Comparison of ENCODE assay signal across 16 cellular contexts in the genomic region with DNA sequence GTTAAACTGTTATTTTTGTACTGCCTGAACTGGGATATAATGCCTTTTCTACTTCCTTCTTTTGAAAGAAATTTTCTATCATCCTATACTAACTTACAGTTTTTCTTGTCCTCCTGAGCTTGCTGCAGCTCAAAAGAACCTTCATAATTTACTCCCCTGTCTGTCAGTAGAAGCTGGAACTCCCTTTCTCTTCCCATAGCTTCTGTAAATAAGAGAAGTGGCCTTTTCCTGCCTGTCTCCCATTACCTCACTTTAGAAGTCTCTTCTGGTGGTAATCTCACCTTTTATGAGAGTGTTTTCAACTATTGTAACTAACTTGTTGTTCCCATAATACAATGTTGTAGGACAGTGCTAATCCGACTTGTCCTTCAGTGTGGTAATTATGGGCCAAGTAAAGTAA.
DNase-seq lines count a peak whose midpoint lies in the region; ATAC-seq and TF ChIP-seq lines count a peak whose summit lies in the region.
"Had no signal": no experiment of that assay in that cellular context is flagged by ENCODE, and none has a peak within 500 bp of the region (broad histone marks: within the 10 kb centered on the region; RNA-seq: fewer than 3 reads in every experiment).

No MANE protein-coding gene starts in this region.

- CTCF ChIA-PET in HEK293T (lab: Yijun Ruan, JAX) (no interaction called here), Panc1 (lab: Charles Lee) (no interaction called here)

- no TSS peak for BruUV-seq in Panc1 (replicated peaks; lab: Mats Ljungman, UMichigan)

- H3K4me3 ChIP-seq in Panc1 (ENCODE audit: low read depth in 2 of 2, low read length in 2 of 2) (no peak overlapping the region), esophagus muscularis mucosa (no peak overlapping the region), right atrium auricular region (no peak overlapping the region)

- intact Hi-C loops in Panc1 (cut with micrococcal nuclease; ENCODE audit: unreplicated experiment) (loop anchor here (10.0 kb wide), 1 partner anchor 148 kb away; no protein-coding TSS in a partner anchor), esophagus muscularis mucosa (cut with DNase I) (no loop called here)

- DNase-seq in HEK293T (ENCODE audit: extremely low spot score): no peak
- DNase-seq in NCI-H345 treated with DMSO at 0.1 percent for 48 hours (lab: John Stamatoyannopoulos, UW; ENCODE audit: unreplicated experiment): peak; percentile 7
- DNase-seq in Panc1 (ENCODE audit: low read depth, low spot score): no peak
- no peak for DNase-seq in esophagus muscularis mucosa (ENCODE audit: extremely low spot score)
- DNase-seq in right atrium auricular region (ENCODE audit: low spot score): no peak
- DNase-seq in 8988T: no peak
- DNase-seq in NCI-H1694 (lab: John Stamatoyannopoulos, UW): no peak
- DNase-seq: BE2C; CD4-positive, alpha-beta T cell; DMS79 treated with DMSO at 0.1 percent for 48 hours; H9; NCI-H1436; NCI-H524; NK-92 treated with Interleukin-12 subunit alpha and Interleukin-12 subunit beta, amount 100 ng/mL, for 24 hours; RPMI8226; T-helper 17 cell had no signal

- no peak for TF ChIP-seq POLR2A in esophagus muscularis mucosa (IDR thresholded peaks at IDR 0.05; ENCODE audit: low read depth)

- POLR2A ChIA-PET in HEK293T (lab: Yijun Ruan, JAX): no interaction called here
- POLR2A ChIA-PET in Panc1 (lab: Charles Lee): no interaction called here

- no peak for TF ChIP-seq EP300 in esophagus muscularis mucosa (IDR thresholded peaks at IDR 0.05)

- no peaks in the 10 kb centered on the region for H3K9me3 ChIP-seq in Panc1 (ENCODE audit: control insufficient read depth, insufficient read depth, low read depth, low read length)
- no peaks in the 10 kb centered on the region for H3K9me3 ChIP-seq in esophagus muscularis mucosa
- H3K9me3 ChIP-seq in right atrium auricular region: no peaks in the 10 kb centered on the region
- H3K9me3 ChIP-seq: BE2C had no signal

- no peaks in the 10 kb centered on the region for H3K36me3 ChIP-seq in Panc1 (ENCODE audit: control insufficient read depth, insufficient read depth, low read length)
- no peaks in the 10 kb centered on the region for H3K36me3 ChIP-seq in esophagus muscularis mucosa
- H3K36me3 ChIP-seq in right atrium auricular region: no peaks in the 10 kb centered on the region
- H3K36me3 ChIP-seq: BE2C had no signal

- ATAC-seq in Panc1: no peak
- ATAC-seq: T-helper 17 cell had no signal

- TF ChIP-seq CTCF in Panc1 (IDR thresholded peaks at IDR 0.05): no peak
- no peak for TF ChIP-seq CTCF in esophagus muscularis mucosa (IDR thresholded peaks at IDR 0.05)
- TF ChIP-seq CTCF in right atrium auricular region (IDR thresholded peaks at IDR 0.05): no peak

- peak overlapping the region; percentile 82; the same call in 1 of the 2 replicates for H3K27ac ChIP-seq in Panc1 (ENCODE audit: low read length)
- H3K27ac ChIP-seq in esophagus muscularis mucosa (replicated peaks in 1 of 4): no peak overlapping the region
- H3K27ac ChIP-seq in right atrium auricular region: no peak overlapping the region

- H3K4me1 ChIP-seq in Panc1 (ENCODE audit: control insufficient read depth, insufficient read depth, low read length): peaks cover 28% of the 10 kb centered on the region
- H3K4me1 ChIP-seq in esophagus muscularis mucosa: peaks cover 5 to 32% (median 27%) of the 10 kb centered on the region in 4 donors
- H3K4me1 ChIP-seq in right atrium auricular region: no peaks in the 10 kb centered on the region

- 100% methylated on average over 1 of the region's 1 CpG for WGBS in esophagus muscularis mucosa

- in situ Hi-C loops in Panc1 (cut with HindIII; ENCODE audit: low pct_unique_long_range_greater_than_20kb, low sequenced_read_pairs): no loop called here

- H3K27me3 ChIP-seq in Panc1 (ENCODE audit: control insufficient read depth, insufficient read depth, low read length): no peaks in the 10 kb centered on the region
- H3K27me3 ChIP-seq in esophagus muscularis mucosa: no peaks in the 10 kb centered on the region
- no peaks in the 10 kb centered on the region for H3K27me3 ChIP-seq in right atrium auricular region
- H3K27me3 ChIP-seq: BE2C had no signal

TF ChIP-seq in HEK293T, 16 proteins besides CTCF, POLR2A, EP300 and RAD21:
- TF ChIP-seq FOXM1 (IDR thresholded peaks at IDR 0.05; ENCODE audit: borderline replicate concordance): no peak
- TF ChIP-seq, protein P1, sequence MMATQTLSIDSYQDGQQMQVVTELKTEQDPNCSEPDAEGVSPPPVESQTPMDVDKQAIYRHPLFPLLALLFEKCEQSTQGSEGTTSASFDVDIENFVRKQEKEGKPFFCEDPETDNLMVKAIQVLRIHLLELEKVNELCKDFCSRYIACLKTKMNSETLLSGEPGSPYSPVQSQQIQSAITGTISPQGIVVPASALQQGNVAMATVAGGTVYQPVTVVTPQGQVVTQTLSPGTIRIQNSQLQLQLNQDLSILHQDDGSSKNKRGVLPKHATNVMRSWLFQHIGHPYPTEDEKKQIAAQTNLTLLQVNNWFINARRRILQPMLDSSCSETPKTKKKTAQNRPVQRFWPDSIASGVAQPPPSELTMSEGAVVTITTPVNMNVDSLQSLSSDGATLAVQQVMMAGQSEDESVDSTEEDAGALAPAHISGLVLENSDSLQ (IDR thresholded peaks at IDR 0.05): peak; percentile 28; the same call in 1 of the 2 replicates
